ENCODE assay signal across 8 cellular contexts in genomic region chr1:16367968-16368910, GRCh38. TPM values are rescaled to one million over a fixed set of nuclear protein-coding genes. Genes with fewer than 3 reads are reported as not detected.
DNase-seq lines count a peak whose midpoint lies in the region; ATAC-seq and TF ChIP-seq lines count a peak whose summit lies in the region.

No MANE protein-coding gene starts in this region.

- no peaks in the 10 kb centered on the region for H3K27me3 Mint-ChIP-seq in effector memory CD8-positive, alpha-beta T cell
- no peaks in the 10 kb centered on the region for H3K27me3 Mint-ChIP-seq in naive thymus-derived CD8-positive, alpha-beta T cell

- peaks cover 7% of the 10 kb centered on the region for H3K36me3 ChIP-seq in OCI-LY3 (replicated peaks; ENCODE audit: low read depth, low read length)

- H3K4me1 ChIP-seq in OCI-LY3 (ENCODE audit: low read length): peaks cover 14% of the 10 kb centered on the region

- H4K20me1 ChIP-seq in OCI-LY3 (ENCODE audit: insufficient read depth, low read length): peaks cover 45% of the 10 kb centered on the region

- H3K9me3 ChIP-seq in OCI-LY3 (ENCODE audit: insufficient read depth, low read length): no peaks in the 10 kb centered on the region

- H3K4me3 ChIP-seq in GM08714 (ENCODE audit: low read length) (peak overlapping the region; percentile 99), OCI-LY3 (ENCODE audit: low read length) (peak overlapping the region; percentile 93)

- peak overlapping the region; percentile 98 for H3K4me3 Mint-ChIP-seq in effector memory CD8-positive, alpha-beta T cell
- peak overlapping the region; percentile 94 to 99 (median 96) for H3K4me3 Mint-ChIP-seq in naive thymus-derived CD8-positive, alpha-beta T cell

- CTCF ChIA-PET in HEK293T (lab: Yijun Ruan, JAX): no interaction called here

- no peak for ATAC-seq in effector memory CD8-positive, alpha-beta T cell (replicated peaks)
- ATAC-seq in naive thymus-derived CD8-positive, alpha-beta T cell: no peak
- ATAC-seq in GM21423 (IDR thresholded peaks at IDR 0.05; ENCODE audit: unreplicated experiment): no peak

- H2AFZ ChIP-seq in OCI-LY3 (ENCODE audit: low read depth, low read length): no peak overlapping the region

- H3K4me2 ChIP-seq in OCI-LY3 (ENCODE audit: low read length): peak overlapping the region; percentile 81

- no peaks in the 10 kb centered on the region for H3K27me3 ChIP-seq in OCI-LY3 (ENCODE audit: low read depth, low read length)

- peaks cover 31% of the 10 kb centered on the region for H3K36me3 Mint-ChIP-seq in effector memory CD8-positive, alpha-beta T cell (ENCODE audit: insufficient read depth)
- H3K36me3 Mint-ChIP-seq in naive thymus-derived CD8-positive, alpha-beta T cell: peaks cover 0 to 16% (median 5%) of the 10 kb centered on the region in 3 donors

- H3K27ac ChIP-seq in OCI-LY3 (ENCODE audit: low read length): peak overlapping the region; percentile 82

- H3K4me1 Mint-ChIP-seq in effector memory CD8-positive, alpha-beta T cell (ENCODE audit: low read depth in 2 of 2): peaks cover 38 to 42% of the 10 kb centered on the region in 2 donors
- peaks cover 20 to 65% (median 44%) of the 10 kb centered on the region in 4 donors for H3K4me1 Mint-ChIP-seq in naive thymus-derived CD8-positive, alpha-beta T cell

- peak in 1 of 3 experiments; percentile 7 for DNase-seq in effector memory CD8-positive, alpha-beta T cell
- DNase-seq in naive thymus-derived CD8-positive, alpha-beta T cell: peak in 1 of 10 donors; percentile 8
- DNase-seq in NK-92 treated with Interleukin-12 subunit alpha and Interleukin-12 subunit beta, amount 100 ng/mL, for 24 hours (lab: John Stamatoyannopoulos, UW): no peak
- DNase-seq in glomerular visceral epithelial cell (ENCODE audit: extremely low spot score) (no peak), HEK293T (ENCODE audit: extremely low spot score) (no peak)

- POLR2A ChIA-PET in naive thymus-derived CD8-positive, alpha-beta T cell (lab: Charles Lee): interaction anchor here (0.6 to 6.8 kb wide), 7 partner anchors 8 to 579 kb away, joined by 3 to 69 read pairs (median 3); partner anchors contain the start of genes FBXO42 and NECAP2
- POLR2A ChIA-PET in HEK293T (lab: Yijun Ruan, JAX): interaction anchor here (0.8 to 2.9 kb wide), 3 partner anchors 8 to 72 kb away, joined by 3 to 16 read pairs (median 11); partner anchors contain the start of genes FBXO42 and NECAP2

- peaks cover 57% of the 10 kb centered on the region for H3K79me2 ChIP-seq in OCI-LY3 (ENCODE audit: low read length)

- peak overlapping the region; percentile 98 to 99 for H3K27ac Mint-ChIP-seq in effector memory CD8-positive, alpha-beta T cell
- peak overlapping the region; percentile 92 to 100 (median 98) for H3K27ac Mint-ChIP-seq in naive thymus-derived CD8-positive, alpha-beta T cell

- TF ChIP-seq CTCF in OCI-LY3 (IDR thresholded peaks at IDR 0.05; ENCODE audit: low read depth, low read length): no peak

- peak overlapping the region; percentile 92 for H3K9ac ChIP-seq in OCI-LY3 (ENCODE audit: low read length)

- no peaks in the 10 kb centered on the region for H3K9me3 Mint-ChIP-seq in effector memory CD8-positive, alpha-beta T cell
- no peaks in the 10 kb centered on the region for H3K9me3 Mint-ChIP-seq in naive thymus-derived CD8-positive, alpha-beta T cell

TF ChIP-seq in HEK293T, 16 proteins besides CTCF, POLR2A, EP300 and RAD21:
- TF ChIP-seq ELF4 (IDR thresholded peaks at IDR 0.05): no peak
- TF ChIP-seq FOXK2 (IDR thresholded peaks at IDR 0.05): no peak
- TF ChIP-seq SP1 (IDR thresholded peaks at IDR 0.05): no peak
- TF ChIP-seq L3MBTL2 (conservative IDR thresholded peaks at IDR 0.05): no peak
- no peak for TF ChIP-seq PKNOX1 (IDR thresholded peaks at IDR 0.05)
- TF ChIP-seq TARDBP (IDR thresholded peaks at IDR 0.05): no peak
- TF ChIP-seq HDGF (IDR thresholded peaks at IDR 0.05; ENCODE audit: borderline replicate concordance): no peak
- TF ChIP-seq LEF1 (IDR thresholded peaks at IDR 0.05; ENCODE audit: borderline replicate concordance): no peak
- no peak for TF ChIP-seq SUZ12 (IDR thresholded peaks at IDR 0.05)
- no peak for TF ChIP-seq BHLHE40 (IDR thresholded peaks at IDR 0.05; ENCODE audit: borderline replicate concordance)
- TF ChIP-seq FOXM1 (IDR thresholded peaks at IDR 0.05; ENCODE audit: borderline replicate concordance): no peak
- no peak for TF ChIP-seq ZNF384 (IDR thresholded peaks at IDR 0.05)
- TF ChIP-seq ARNT (IDR thresholded peaks at IDR 0.05): no peak
- no peak for TF ChIP-seq NFRKB (IDR thresholded peaks at IDR 0.05)
- TF ChIP-seq CTBP1 (IDR thresholded peaks at IDR 0.05; ENCODE audit: borderline replicate concordance): no peak
- TF ChIP-seq FOXA1 (IDR thresholded peaks at IDR 0.05): no peak

RNA-seq across cellular contexts. Expression of gene SZRD1, which starts 1.2 kb away (rescaled TPM):
- 10 to 100 TPM; 90.0 to 93.6 TPM for total RNA-seq in naive thymus-derived CD8-positive, alpha-beta T cell
- polyA plus RNA-seq in naive thymus-derived CD8-positive, alpha-beta T cell: 10 to 100 TPM; 47.5 to 50.1 (median 49.7) TPM

RNA-seq across cellular contexts. Expression of gene FBXO42, which starts 16.0 kb away (rescaled TPM):
- total RNA-seq in naive thymus-derived CD8-positive, alpha-beta T cell: 10 to 100 TPM; 24.3 to 27.4 TPM
- polyA plus RNA-seq in naive thymus-derived CD8-positive, alpha-beta T cell: 10 to 100 TPM; 11.8 to 21.5 (median 15.5) TPM
